2 cellular contexts compared by ENCODE assay signal in the genomic region with DNA sequence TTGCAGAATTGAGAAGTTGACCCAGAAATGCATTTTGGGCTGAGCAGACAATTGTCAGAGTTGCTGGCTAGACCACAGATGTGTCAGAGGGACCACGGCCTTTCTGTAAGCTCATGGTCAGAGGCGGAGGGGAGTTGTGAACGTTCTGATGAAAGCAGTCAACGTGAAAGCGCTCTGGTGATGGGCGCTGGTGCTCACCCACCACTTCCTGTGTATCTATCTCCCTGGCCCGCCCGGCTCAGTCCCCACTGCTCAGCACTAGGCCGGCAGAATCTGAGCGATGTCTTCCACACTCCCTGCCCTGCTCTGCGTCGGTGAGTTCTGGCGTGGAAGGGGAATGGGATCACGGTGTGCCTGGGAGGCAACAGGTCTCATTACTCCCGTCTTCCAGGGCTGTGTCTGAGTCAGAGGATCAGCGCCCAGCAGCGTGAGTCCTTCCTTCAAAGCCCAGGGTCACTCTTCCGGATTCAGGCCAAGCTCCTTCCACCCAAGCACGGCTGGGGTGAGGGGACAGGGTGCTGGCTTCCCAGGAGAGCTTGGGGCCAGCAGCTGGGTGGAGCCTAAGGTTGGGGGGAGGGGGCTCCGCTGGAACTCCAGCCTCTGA.
TF ChIP-seq lines count a peak whose summit lies in the region.

A gene with protein sequence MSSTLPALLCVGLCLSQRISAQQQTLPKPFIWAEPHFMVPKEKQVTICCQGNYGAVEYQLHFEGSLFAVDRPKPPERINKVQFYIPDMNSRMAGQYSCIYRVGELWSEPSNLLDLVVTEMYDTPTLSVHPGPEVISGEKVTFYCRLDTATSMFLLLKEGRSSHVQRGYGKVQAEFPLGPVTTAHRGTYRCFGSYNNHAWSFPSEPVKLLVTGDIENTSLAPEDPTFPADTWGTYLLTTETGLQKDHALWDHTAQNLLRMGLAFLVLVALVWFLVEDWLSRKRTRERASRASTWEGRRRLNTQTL (plus strand): TSS at position 241 of the 604 bp plus-strand sequence. CDS start 40 bp downstream, at position 281.

TF ChIP-seq in IMR-90, 13 proteins besides CTCF, POLR2A, EP300 and RAD21:
- TF ChIP-seq CEBPB (IDR thresholded peaks at IDR 0.05; ENCODE audit: low read depth, low read length) = no peak
- no peak for TF ChIP-seq NFE2L2 (IDR thresholded peaks at IDR 0.05; ENCODE audit: low read depth, low read length)
- TF ChIP-seq FOS (IDR thresholded peaks at IDR 0.05; ENCODE audit: low read depth, low read length) = no peak

TF ChIP-seq in GM12878, 131 proteins besides CTCF, POLR2A, EP300 and RAD21:
- TF ChIP-seq CHD4 (IDR thresholded peaks at IDR 0.05) (no peak), BCLAF1 (IDR thresholded peaks at IDR 0.05) (no peak), SPI1 (IDR thresholded peaks at IDR 0.05; ENCODE audit: borderline replicate concordance, insufficient read depth, low read depth, low read length) (no peak), SMAD1 (IDR thresholded peaks at IDR 0.05; ENCODE audit: low read depth, partially characterized antibody) (no peak), EGR1 (IDR thresholded peaks at IDR 0.05; ENCODE audit: borderline replicate concordance in 1 of 2, low read depth in 2 of 2, low read length in 2 of 2) (no peak), ATF2 (IDR thresholded peaks at IDR 0.05; ENCODE audit: low read length) (no peak), SRF (IDR thresholded peaks at IDR 0.05; ENCODE audit: low read depth in 2 of 2, low read length in 2 of 2) (no peak), CBX5 (IDR thresholded peaks at IDR 0.05; ENCODE audit: low read depth) (no peak)
